ENCODE assay signal across 1 cellular context in the genomic region with DNA sequence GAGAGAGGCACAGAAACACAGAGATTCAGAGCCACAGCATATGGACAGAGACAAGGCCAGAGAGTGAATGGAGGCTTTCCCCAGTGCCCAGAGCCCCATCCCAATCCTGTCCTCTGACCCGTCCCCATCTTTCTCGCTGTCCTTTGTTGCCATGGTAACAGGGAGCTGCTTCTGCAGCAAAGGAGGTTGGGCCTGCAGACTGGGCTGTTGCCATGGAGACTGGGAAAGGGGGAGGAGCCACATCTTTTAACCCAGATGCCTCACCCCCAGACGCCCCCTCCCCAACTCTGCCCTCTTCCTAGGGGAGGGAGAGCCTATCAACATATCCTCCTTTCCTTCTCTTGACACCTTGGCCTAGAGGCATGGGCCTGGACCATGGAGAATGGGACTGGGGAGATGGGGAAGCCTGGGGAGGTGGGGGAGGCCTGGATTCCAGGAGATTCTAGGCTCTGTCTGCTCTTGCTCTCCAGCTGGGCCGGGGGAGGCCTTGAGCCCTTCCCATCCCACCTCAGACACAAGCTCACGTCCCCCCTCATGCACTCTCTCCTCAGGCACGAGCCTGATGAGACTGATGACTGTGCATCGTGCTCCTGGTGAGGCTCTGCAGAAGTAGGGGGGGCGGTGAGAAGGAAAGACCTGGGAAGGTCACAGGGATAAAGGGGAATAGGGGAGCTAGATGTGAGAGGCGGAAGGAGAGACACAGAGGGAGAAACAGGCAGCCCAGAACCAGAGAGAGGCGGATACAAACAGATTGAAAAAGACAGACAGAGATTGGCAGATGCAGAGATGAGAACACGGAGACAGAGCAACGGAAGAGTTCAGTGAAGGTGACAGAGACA.
TF ChIP-seq lines count a peak whose summit lies in the region.

No MANE protein-coding gene starts in this region.

TF ChIP-seq in GM23338, 12 proteins besides CTCF, POLR2A, EP300 and RAD21 (continued from another document):
- TF ChIP-seq, protein P1, sequence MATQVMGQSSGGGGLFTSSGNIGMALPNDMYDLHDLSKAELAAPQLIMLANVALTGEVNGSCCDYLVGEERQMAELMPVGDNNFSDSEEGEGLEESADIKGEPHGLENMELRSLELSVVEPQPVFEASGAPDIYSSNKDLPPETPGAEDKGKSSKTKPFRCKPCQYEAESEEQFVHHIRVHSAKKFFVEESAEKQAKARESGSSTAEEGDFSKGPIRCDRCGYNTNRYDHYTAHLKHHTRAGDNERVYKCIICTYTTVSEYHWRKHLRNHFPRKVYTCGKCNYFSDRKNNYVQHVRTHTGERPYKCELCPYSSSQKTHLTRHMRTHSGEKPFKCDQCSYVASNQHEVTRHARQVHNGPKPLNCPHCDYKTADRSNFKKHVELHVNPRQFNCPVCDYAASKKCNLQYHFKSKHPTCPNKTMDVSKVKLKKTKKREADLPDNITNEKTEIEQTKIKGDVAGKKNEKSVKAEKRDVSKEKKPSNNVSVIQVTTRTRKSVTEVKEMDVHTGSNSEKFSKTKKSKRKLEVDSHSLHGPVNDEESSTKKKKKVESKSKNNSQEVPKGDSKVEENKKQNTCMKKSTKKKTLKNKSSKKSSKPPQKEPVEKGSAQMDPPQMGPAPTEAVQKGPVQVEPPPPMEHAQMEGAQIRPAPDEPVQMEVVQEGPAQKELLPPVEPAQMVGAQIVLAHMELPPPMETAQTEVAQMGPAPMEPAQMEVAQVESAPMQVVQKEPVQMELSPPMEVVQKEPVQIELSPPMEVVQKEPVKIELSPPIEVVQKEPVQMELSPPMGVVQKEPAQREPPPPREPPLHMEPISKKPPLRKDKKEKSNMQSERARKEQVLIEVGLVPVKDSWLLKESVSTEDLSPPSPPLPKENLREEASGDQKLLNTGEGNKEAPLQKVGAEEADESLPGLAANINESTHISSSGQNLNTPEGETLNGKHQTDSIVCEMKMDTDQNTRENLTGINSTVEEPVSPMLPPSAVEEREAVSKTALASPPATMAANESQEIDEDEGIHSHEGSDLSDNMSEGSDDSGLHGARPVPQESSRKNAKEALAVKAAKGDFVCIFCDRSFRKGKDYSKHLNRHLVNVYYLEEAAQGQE (IDR thresholded peaks at IDR 0.05; ENCODE audit: unreplicated experiment): no peak
- TF ChIP-seq NANOG (IDR thresholded peaks at IDR 0.05; ENCODE audit: borderline replicate concordance): no peak
- no peak for TF ChIP-seq STAT1 (IDR thresholded peaks at IDR 0.05; ENCODE audit: unreplicated experiment)
- TF ChIP-seq POLR2AphosphoS5 (IDR thresholded peaks at IDR 0.05; ENCODE audit: low read depth): no peak
- no peak for TF ChIP-seq JUNB (IDR thresholded peaks at IDR 0.05; ENCODE audit: unreplicated experiment)
- TF ChIP-seq, protein P2, sequence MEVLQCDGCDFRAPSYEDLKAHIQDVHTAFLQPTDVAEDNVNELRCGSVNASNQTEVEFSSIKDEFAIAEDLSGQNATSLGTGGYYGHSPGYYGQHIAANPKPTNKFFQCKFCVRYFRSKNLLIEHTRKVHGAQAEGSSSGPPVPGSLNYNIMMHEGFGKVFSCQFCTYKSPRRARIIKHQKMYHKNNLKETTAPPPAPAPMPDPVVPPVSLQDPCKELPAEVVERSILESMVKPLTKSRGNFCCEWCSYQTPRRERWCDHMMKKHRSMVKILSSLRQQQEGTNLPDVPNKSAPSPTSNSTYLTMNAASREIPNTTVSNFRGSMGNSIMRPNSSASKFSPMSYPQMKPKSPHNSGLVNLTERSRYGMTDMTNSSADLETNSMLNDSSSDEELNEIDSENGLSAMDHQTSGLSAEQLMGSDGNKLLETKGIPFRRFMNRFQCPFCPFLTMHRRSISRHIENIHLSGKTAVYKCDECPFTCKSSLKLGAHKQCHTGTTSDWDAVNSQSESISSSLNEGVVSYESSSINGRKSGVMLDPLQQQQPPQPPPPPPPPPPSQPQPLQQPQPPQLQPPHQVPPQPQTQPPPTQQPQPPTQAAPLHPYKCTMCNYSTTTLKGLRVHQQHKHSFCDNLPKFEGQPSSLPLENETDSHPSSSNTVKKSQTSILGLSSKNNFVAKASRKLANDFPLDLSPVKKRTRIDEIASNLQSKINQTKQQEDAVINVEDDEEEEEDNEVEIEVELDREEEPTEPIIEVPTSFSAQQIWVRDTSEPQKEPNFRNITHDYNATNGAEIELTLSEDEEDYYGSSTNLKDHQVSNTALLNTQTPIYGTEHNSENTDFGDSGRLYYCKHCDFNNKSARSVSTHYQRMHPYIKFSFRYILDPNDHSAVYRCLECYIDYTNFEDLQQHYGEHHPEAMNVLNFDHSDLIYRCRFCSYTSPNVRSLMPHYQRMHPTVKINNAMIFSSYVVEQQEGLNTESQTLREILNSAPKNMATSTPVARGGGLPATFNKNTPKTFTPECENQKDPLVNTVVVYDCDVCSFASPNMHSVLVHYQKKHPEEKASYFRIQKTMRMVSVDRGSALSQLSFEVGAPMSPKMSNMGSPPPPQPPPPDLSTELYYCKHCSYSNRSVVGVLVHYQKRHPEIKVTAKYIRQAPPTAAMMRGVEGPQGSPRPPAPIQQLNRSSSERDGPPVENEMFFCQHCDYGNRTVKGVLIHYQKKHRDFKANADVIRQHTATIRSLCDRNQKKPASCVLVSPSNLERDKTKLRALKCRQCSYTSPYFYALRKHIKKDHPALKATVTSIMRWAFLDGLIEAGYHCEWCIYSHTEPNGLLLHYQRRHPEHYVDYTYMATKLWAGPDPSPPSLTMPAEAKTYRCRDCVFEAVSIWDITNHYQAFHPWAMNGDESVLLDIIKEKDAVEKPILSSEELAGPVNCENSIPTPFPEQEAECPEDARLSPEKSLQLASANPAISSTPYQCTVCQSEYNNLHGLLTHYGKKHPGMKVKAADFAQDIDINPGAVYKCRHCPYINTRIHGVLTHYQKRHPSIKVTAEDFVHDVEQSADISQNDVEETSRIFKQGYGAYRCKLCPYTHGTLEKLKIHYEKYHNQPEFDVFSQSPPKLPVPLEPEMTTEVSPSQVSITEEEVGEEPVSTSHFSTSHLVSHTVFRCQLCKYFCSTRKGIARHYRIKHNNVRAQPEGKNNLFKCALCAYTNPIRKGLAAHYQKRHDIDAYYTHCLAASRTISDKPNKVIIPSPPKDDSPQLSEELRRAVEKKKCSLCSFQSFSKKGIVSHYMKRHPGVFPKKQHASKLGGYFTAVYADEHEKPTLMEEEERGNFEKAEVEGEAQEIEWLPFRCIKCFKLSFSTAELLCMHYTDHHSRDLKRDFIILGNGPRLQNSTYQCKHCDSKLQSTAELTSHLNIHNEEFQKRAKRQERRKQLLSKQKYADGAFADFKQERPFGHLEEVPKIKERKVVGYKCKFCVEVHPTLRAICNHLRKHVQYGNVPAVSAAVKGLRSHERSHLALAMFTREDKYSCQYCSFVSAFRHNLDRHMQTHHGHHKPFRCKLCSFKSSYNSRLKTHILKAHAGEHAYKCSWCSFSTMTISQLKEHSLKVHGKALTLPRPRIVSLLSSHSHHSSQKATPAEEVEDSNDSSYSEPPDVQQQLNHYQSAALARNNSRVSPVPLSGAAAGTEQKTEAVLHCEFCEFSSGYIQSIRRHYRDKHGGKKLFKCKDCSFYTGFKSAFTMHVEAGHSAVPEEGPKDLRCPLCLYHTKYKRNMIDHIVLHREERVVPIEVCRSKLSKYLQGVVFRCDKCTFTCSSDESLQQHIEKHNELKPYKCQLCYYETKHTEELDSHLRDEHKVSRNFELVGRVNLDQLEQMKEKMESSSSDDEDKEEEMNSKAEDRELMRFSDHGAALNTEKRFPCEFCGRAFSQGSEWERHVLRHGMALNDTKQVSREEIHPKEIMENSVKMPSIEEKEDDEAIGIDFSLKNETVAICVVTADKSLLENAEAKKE (CRISPR knock-in tag; IDR thresholded peaks at IDR 0.05): no peak
- no peak for TF ChIP-seq EZH2 (IDR thresholded peaks at IDR 0.05; ENCODE audit: low read depth, unreplicated experiment)
- TF ChIP-seq, protein P3, sequence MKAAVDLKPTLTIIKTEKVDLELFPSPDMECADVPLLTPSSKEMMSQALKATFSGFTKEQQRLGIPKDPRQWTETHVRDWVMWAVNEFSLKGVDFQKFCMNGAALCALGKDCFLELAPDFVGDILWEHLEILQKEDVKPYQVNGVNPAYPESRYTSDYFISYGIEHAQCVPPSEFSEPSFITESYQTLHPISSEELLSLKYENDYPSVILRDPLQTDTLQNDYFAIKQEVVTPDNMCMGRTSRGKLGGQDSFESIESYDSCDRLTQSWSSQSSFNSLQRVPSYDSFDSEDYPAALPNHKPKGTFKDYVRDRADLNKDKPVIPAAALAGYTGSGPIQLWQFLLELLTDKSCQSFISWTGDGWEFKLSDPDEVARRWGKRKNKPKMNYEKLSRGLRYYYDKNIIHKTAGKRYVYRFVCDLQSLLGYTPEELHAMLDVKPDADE (IDR thresholded peaks at IDR 0.05): no peak
